ENCODE assay signal across 8 cellular contexts in genomic region chrX:120309873-120310730, GRCh38. TPM values are rescaled to one million over a fixed set of nuclear protein-coding genes. Genes with fewer than 3 reads are reported as not detected.
DNase-seq lines count a peak whose midpoint lies in the region; ATAC-seq and TF ChIP-seq lines count a peak whose summit lies in the region.

No MANE protein-coding gene starts in this region.

- peak overlapping the region; percentile 78 for H3K4me2 ChIP-seq in smooth muscle cell

- 40% methylated on average over 34 of the region's 34 CpGs for WGBS in smooth muscle cell (ENCODE audit: low lambda C conversion rate)

- no peaks in the 10 kb centered on the region for H3K79me2 ChIP-seq in smooth muscle cell (ENCODE audit: low read depth)

- H3K27me3 ChIP-seq in cardiac muscle cell (peaks cover 32% of the 10 kb centered on the region), right atrium auricular region (peaks cover 0 to 2% of the 10 kb centered on the region in 2 donors), smooth muscle cell (ENCODE audit: low read depth) (peaks cover 57% of the 10 kb centered on the region)

- no peak overlapping the region for H3K27ac Mint-ChIP-seq in activated CD8-positive, alpha-beta T cell treated with anti-CD3 and anti-CD28 coated beads for 36 hours

- peaks cover 16% of the 10 kb centered on the region for H3K4me1 Mint-ChIP-seq in activated CD8-positive, alpha-beta T cell treated with anti-CD3 and anti-CD28 coated beads for 36 hours (ENCODE audit: low read depth)

- POLR2A ChIA-PET in activated CD8-positive, alpha-beta T cell treated with anti-CD3 and anti-CD28 coated beads for 36 hours (lab: Charles Lee): no interaction called here

- H4K20me1 ChIP-seq in smooth muscle cell (ENCODE audit: low read depth): no peaks in the 10 kb centered on the region

- H3K27ac ChIP-seq in cardiac muscle cell: no peak overlapping the region
- no peak overlapping the region for H3K27ac ChIP-seq in right atrium auricular region
- H3K27ac ChIP-seq in smooth muscle cell (ENCODE audit: low read depth): no peak overlapping the region

- intact Hi-C loops in Right ventricle myocardium inferior (cut with DNase I): loop anchor here (10.0 kb wide), 1 partner anchor 145 kb away; no protein-coding TSS in a partner anchor
- intact Hi-C loops in activated CD8-positive, alpha-beta T cell treated with anti-CD3 and anti-CD28 coated beads for 36 hours (cut with micrococcal nuclease): loop anchor here (10.0 kb wide), 1 partner anchor 55 kb away; the partner anchor contains the start of gene ZBTB33

- H3K4me1 ChIP-seq in cardiac muscle cell (ENCODE audit: low read depth) (no peaks in the 10 kb centered on the region), right atrium auricular region (peaks cover 0 to 27% of the 10 kb centered on the region in 2 donors), smooth muscle cell (ENCODE audit: low read depth) (no peaks in the 10 kb centered on the region)

- H3K4me3 Mint-ChIP-seq in activated CD8-positive, alpha-beta T cell treated with anti-CD3 and anti-CD28 coated beads for 36 hours: peak overlapping the region; percentile 70

- peaks cover 48% of the 10 kb centered on the region for H3K27me3 Mint-ChIP-seq in activated CD8-positive, alpha-beta T cell treated with anti-CD3 and anti-CD28 coated beads for 36 hours

- no peak for TF ChIP-seq CTCF in cardiac muscle cell (IDR thresholded peaks at IDR 0.05; ENCODE audit: low read depth, low read length)
- TF ChIP-seq CTCF in activated CD8-positive, alpha-beta T cell treated with anti-CD3 and anti-CD28 coated beads for 36 hours (IDR thresholded peaks at IDR 0.05): no peak
- TF ChIP-seq CTCF in right atrium auricular region (IDR thresholded peaks at IDR 0.05): no peak
- TF ChIP-seq CTCF in smooth muscle cell (IDR thresholded peaks at IDR 0.05; ENCODE audit: borderline replicate concordance, insufficient read depth, poor library complexity, severe bottlenecking): no peak

- H3F3A ChIP-seq in smooth muscle cell (ENCODE audit: low read depth): no peaks in the 10 kb centered on the region

- H3K9ac ChIP-seq in smooth muscle cell (ENCODE audit: low read depth): no peak overlapping the region

- H3K36me3 Mint-ChIP-seq in activated CD8-positive, alpha-beta T cell treated with anti-CD3 and anti-CD28 coated beads for 36 hours (ENCODE audit: low read depth): no peaks in the 10 kb centered on the region

- ATAC-seq in Right ventricle myocardium inferior (no peak), HG02973 (IDR thresholded peaks at IDR 0.05; ENCODE audit: unreplicated experiment) (no peak)
- ATAC-seq in activated CD8-positive, alpha-beta T cell treated with anti-CD3 and anti-CD28 coated beads for 36 hours: no peak

- DNase-seq in cardiac muscle cell (ENCODE audit: low read depth in 1 of 2, low spot score in 1 of 2) (peak in 1 of 2 donors; percentile 23), Right ventricle myocardium inferior (ENCODE audit: missing footprints) (no peak), right atrium auricular region (ENCODE audit: low spot score) (no peak), smooth muscle cell (lab: John Stamatoyannopoulos, UW; ENCODE audit: unreplicated experiment) (no peak), HPDE6-E6E7 (ENCODE audit: extremely low spot score) (no peak)
- DNase-seq in activated CD8-positive, alpha-beta T cell treated with anti-CD3 and anti-CD28 coated beads for 36 hours: peak; percentile 29
- no peak for DNase-seq in stimulated activated naive CD4-positive, alpha-beta T cell treated with Interleukin-2 at 50 U/mL for 16 hours (lab: John Stamatoyannopoulos, UW)

- H3K36me3 ChIP-seq in cardiac muscle cell: no peaks in the 10 kb centered on the region
- H3K36me3 ChIP-seq in right atrium auricular region: no peaks in the 10 kb centered on the region
- no peaks in the 10 kb centered on the region for H3K36me3 ChIP-seq in smooth muscle cell (ENCODE audit: low read depth)

- H3K4me3 ChIP-seq in cardiac muscle cell: peak overlapping the region; percentile 40
- peak overlapping the region; percentile 4 to 43 for H3K4me3 ChIP-seq in right atrium auricular region
- peak overlapping the region; percentile 43 for H3K4me3 ChIP-seq in smooth muscle cell

- H3K9me3 ChIP-seq in cardiac muscle cell (ENCODE audit: low read depth): no peaks in the 10 kb centered on the region
- no peaks in the 10 kb centered on the region for H3K9me3 ChIP-seq in right atrium auricular region
- no peaks in the 10 kb centered on the region for H3K9me3 ChIP-seq in smooth muscle cell (replicated peaks; ENCODE audit: low read depth)

- H2AFZ ChIP-seq in smooth muscle cell (ENCODE audit: low read depth): no peak overlapping the region

- H3K9me3 Mint-ChIP-seq in activated CD8-positive, alpha-beta T cell treated with anti-CD3 and anti-CD28 coated beads for 36 hours: no peaks in the 10 kb centered on the region

- CTCF ChIA-PET in activated CD8-positive, alpha-beta T cell treated with anti-CD3 and anti-CD28 coated beads for 36 hours (lab: Charles Lee): interaction anchor here (1.0 to 1.8 kb wide), 9 partner anchors 8 to 176 kb away, joined by 3 to 7 read pairs (median 5); partner anchors contain the start of genes LAMP2 and ZBTB33

RNA-seq across cellular contexts. Expression of gene TMEM255A, which starts 1.2 kb away (rescaled TPM):
- 2.3 and 3.1 TPM in 2 replicates for total RNA-seq in cardiac muscle cell
- polyA plus RNA-seq in cardiac muscle cell: 5.2 and 9.0 TPM in 2 replicates
- total RNA-seq in Right ventricle myocardium inferior: 0.97 TPM
- not detected for total RNA-seq in activated CD8-positive, alpha-beta T cell treated with anti-CD3 and anti-CD28 coated beads for 36 hours
- total RNA-seq in right atrium auricular region: under 1 TPM; 0.70 to 0.79 TPM
- total RNA-seq in smooth muscle cell: 0.04 TPM in 1 of 2 replicates, not detected in the other
- 0.11 TPM in 1 of 2 replicates, not detected in the other for polyA plus RNA-seq in smooth muscle cell

RNA-seq across cellular contexts. Expression of gene ATP1B4, which starts 51.8 kb away (rescaled TPM):
- total RNA-seq in cardiac muscle cell: 0.11 and 0.45 TPM in 2 replicates
- 0.34 TPM in 1 of 2 replicates, not detected in the other for polyA plus RNA-seq in cardiac muscle cell
- total RNA-seq in Right ventricle myocardium inferior: not detected
- not detected for total RNA-seq in activated CD8-positive, alpha-beta T cell treated with anti-CD3 and anti-CD28 coated beads for 36 hours
- 1 to 10 TPM in 1 of 2 donors, under 1 TPM in 1; 0.90 to 1.4 TPM for total RNA-seq in right atrium auricular region
- total RNA-seq in smooth muscle cell: not detected in 2 replicates
- polyA plus RNA-seq in smooth muscle cell: not detected in 2 replicates

RNA-seq across cellular contexts. Expression of gene ZBTB33, which starts 59.5 kb away (rescaled TPM):
- total RNA-seq in cardiac muscle cell (8.9 and 11.4 TPM in 2 replicates), Right ventricle myocardium inferior (6.8 TPM), right atrium auricular region (1 to 10 TPM; 6.0 to 6.3 TPM), smooth muscle cell (16.9 and 19.1 TPM in 2 replicates)
- polyA plus RNA-seq in cardiac muscle cell (5.7 and 10.2 TPM in 2 replicates), smooth muscle cell (5.1 and 6.1 TPM in 2 replicates)
- 10 to 100 TPM; 11.6 to 12.4 TPM for total RNA-seq in activated CD8-positive, alpha-beta T cell treated with anti-CD3 and anti-CD28 coated beads for 36 hours
